Comparison of ENCODE assay signal across 20 cellular contexts in the genomic region with DNA sequence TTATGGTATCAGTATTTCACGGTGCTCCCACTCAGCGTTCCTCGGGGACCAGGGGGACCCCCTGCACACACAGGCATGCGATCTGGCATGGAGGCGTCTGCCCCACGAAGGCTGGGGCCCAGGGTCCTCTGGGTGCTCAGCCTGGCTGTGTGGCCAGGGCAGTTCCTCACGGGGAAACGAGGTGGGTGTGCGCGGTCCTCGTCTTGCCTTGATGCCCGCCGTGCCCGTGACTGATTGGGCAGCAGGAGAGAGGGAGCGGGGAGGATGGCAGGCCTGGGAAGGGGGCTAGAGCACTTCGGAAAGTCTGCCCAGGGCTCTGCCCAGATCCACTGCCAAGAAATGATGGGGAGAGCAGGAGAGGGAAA. TPM values are rescaled to one million over a fixed set of nuclear protein-coding genes. Genes with fewer than 3 reads are reported as not detected.
A peak's percentile ranks its signal among the peaks of the same experiment; 100 is the strongest.
DNase-seq lines count a peak whose midpoint lies in the region; ATAC-seq, FAIRE-seq and TF ChIP-seq lines count a peak whose summit lies in the region.
"Had no signal": no experiment of that assay in that cellular context is flagged by ENCODE, and none has a peak within 500 bp of the region (broad histone marks: within the 10 kb centered on the region; RNA-seq: fewer than 3 reads in every experiment).

No MANE protein-coding gene starts in this region.

- ATAC-seq in HepG2 = no peak
- ATAC-seq in right lobe of liver = no peak
- no peak for ATAC-seq in activated T-cell treated with anti-CD3 and anti-CD28 coated beads, Interleukin-2, amount 50 U/mL, for 72 hours (replicated peaks in 1 of 2)
- ATAC-seq: HCT116 had no signal

- peaks cover 12% of the 10 kb centered on the region for H3K27me3 Mint-ChIP-seq in nephron progenitor cell (ENCODE audit: low read depth, poor library complexity)
- no peaks in the 10 kb centered on the region for H3K27me3 Mint-ChIP-seq in activated T-cell treated with anti-CD3 and anti-CD28 coated beads, Interleukin-2, amount 50 U/mL, for 72 hours (ENCODE audit: low read depth)

- intact Hi-C loops in HepG2 (cut with micrococcal nuclease; ENCODE audit: unreplicated experiment) (no loop called here), right lobe of liver (cut with DNase I) (no loop called here), dorsolateral prefrontal cortex (cut with DNase I) (loop anchor here in 1 of 2 donors (10.0 kb wide), 1 partner anchor 207 kb away; no protein-coding TSS in a partner anchor)

- no peaks in the 10 kb centered on the region for H4K20me1 ChIP-seq in HepG2 (ENCODE audit: insufficient read depth, low read length)

- DNase-seq in HepG2 (ENCODE audit: low spot score) (no peak), right lobe of liver (no peak), dorsolateral prefrontal cortex (no peak), nephron progenitor cell (no peak), NK-92 (lab: John Stamatoyannopoulos, UW; ENCODE audit: unreplicated experiment) (no peak), RPMI8226 (no peak), GM19240 (ENCODE audit: insufficient read length, low spot score) (no peak)
- no peak for DNase-seq in activated T-cell treated with anti-CD3 and anti-CD28 coated beads, Interleukin-2, amount 50 U/mL, for 72 hours
- DNase-seq: Calu3, KG1, NCI-H1092, NCI-H1694, NCI-H2107, NCI-H446, Peyer's patch had no signal

- POLR2A ChIA-PET in HepG2 (lab: Yijun Ruan, JAX) = no interaction called here

- H3K79me2 ChIP-seq in HepG2 (ENCODE audit: insufficient read depth, low read length) = no peaks in the 10 kb centered on the region

- no peak for TF ChIP-seq POLR2A in HepG2 (IDR thresholded peaks at IDR 0.05; ENCODE audit: insufficient read depth in 1 of 2, low read depth in 2 of 2, low read length in 2 of 2)
- TF ChIP-seq POLR2A in right lobe of liver (IDR thresholded peaks at IDR 0.05) = no peak

- peak overlapping the region; percentile 36; the same call in 1 of the 2 replicates for H3K9ac ChIP-seq in HepG2 (ENCODE audit: insufficient read depth, low read depth, low read length)

- no peak overlapping the region for H3K4me3 Mint-ChIP-seq in nephron progenitor cell
- no peak overlapping the region for H3K4me3 Mint-ChIP-seq in activated T-cell treated with anti-CD3 and anti-CD28 coated beads, Interleukin-2, amount 50 U/mL, for 72 hours
- H3K4me3 Mint-ChIP-seq: CD14-positive monocyte had no signal

- no peak for TF ChIP-seq RAD21 in HepG2 (CRISPR knock-in tag; IDR thresholded peaks at IDR 0.05)

- peaks cover 5% of the 10 kb centered on the region for H3K36me3 Mint-ChIP-seq in nephron progenitor cell (ENCODE audit: low read depth)
- H3K36me3 Mint-ChIP-seq in activated T-cell treated with anti-CD3 and anti-CD28 coated beads, Interleukin-2, amount 50 U/mL, for 72 hours (ENCODE audit: insufficient read depth in 2 of 2) = no peaks in the 10 kb centered on the region
- H3K36me3 Mint-ChIP-seq: CD14-positive monocyte had no signal

- H3K27ac Mint-ChIP-seq in nephron progenitor cell = peak overlapping the region; percentile 83
- H3K27ac Mint-ChIP-seq in activated T-cell treated with anti-CD3 and anti-CD28 coated beads, Interleukin-2, amount 50 U/mL, for 72 hours = no peak overlapping the region
- H3K27ac Mint-ChIP-seq: CD14-positive monocyte had no signal

- 61% methylated on average over 14 of the region's 16 CpGs for WGBS in HepG2 (ENCODE audit: low lambda C conversion rate)
- WGBS in right lobe of liver (ENCODE audit: insufficient coverage, low coverage, low lambda C conversion rate, missing lambda C conversion rate) = 70% methylated on average over 11 of the region's 16 CpGs

- H3K4me1 ChIP-seq in HepG2 (ENCODE audit: insufficient read depth, low read length) (peaks cover 41% of the 10 kb centered on the region), right lobe of liver (no peaks in the 10 kb centered on the region)
- H3K4me1 ChIP-seq: Peyer's patch had no signal

- TF ChIP-seq EP300 in HepG2 (IDR thresholded peaks at IDR 0.05; ENCODE audit: low read depth in 2 of 2, low read length in 2 of 2) = no peak
- no peak for TF ChIP-seq EP300 in HepG2 (CRISPR knock-in tag; IDR thresholded peaks at IDR 0.05; ENCODE audit: borderline replicate concordance)

- H2AFZ ChIP-seq in HepG2 (ENCODE audit: low read length) = no peak overlapping the region

- H3K4me1 Mint-ChIP-seq in nephron progenitor cell = peaks cover 75% of the 10 kb centered on the region
- H3K4me1 Mint-ChIP-seq in activated T-cell treated with anti-CD3 and anti-CD28 coated beads, Interleukin-2, amount 50 U/mL, for 72 hours (ENCODE audit: low read depth) = no peaks in the 10 kb centered on the region
- H3K4me1 Mint-ChIP-seq: CD14-positive monocyte had no signal

- FAIRE-seq in HepG2 (lab: Jason Lieb, UNC) = no peak
- FAIRE-seq: A204.1, GM18507 had no signal

- H3K9me3 ChIP-seq in HepG2 (ENCODE audit: low read length) = no peaks in the 10 kb centered on the region
- no peaks in the 10 kb centered on the region for H3K9me3 ChIP-seq in right lobe of liver
- H3K9me3 ChIP-seq: Peyer's patch had no signal

- H3K27me3 ChIP-seq in HepG2 (ENCODE audit: control insufficient read depth in 1 of 2, insufficient read depth in 2 of 2, low read length in 2 of 2) (peaks cover 0 to 5% of the 10 kb centered on the region in 2 experiments; a peak in 4 of 5 replicates), right lobe of liver (no peaks in the 10 kb centered on the region), dorsolateral prefrontal cortex (no peaks in the 10 kb centered on the region)
- H3K27me3 ChIP-seq: Peyer's patch had no signal

- TF ChIP-seq CTCF in HepG2 (CRISPR knock-in tag; IDR thresholded peaks at IDR 0.05) = no peak
- TF ChIP-seq CTCF in right lobe of liver (IDR thresholded peaks at IDR 0.05) = no peak
- TF ChIP-seq CTCF in dorsolateral prefrontal cortex (IDR thresholded peaks at IDR 0.05 in 54 of 56, conservative IDR thresholded peaks at IDR 0.05 in 2 of 56; ENCODE audit: low read depth in 1 of 56, partially characterized antibody in 56 of 56) = no peak
- no peak for TF ChIP-seq CTCF in nephron progenitor cell (IDR thresholded peaks at IDR 0.05)

- H3K4me3 ChIP-seq in HepG2 (replicated peaks in 1 of 3; ENCODE audit: insufficient read depth in 1 of 3, low read depth in 2 of 3, low read length in 3 of 3) (peak overlapping the region in 1 of 3 experiments; percentile 64; a peak in 2 of 6 replicates), right lobe of liver (no peak overlapping the region), dorsolateral prefrontal cortex (no peak overlapping the region)
- H3K4me3 ChIP-seq: Peyer's patch had no signal

- no TSS peak for BruUV-seq in HepG2 (replicated peaks; lab: Mats Ljungman, UMichigan)

- no peak overlapping the region for H3K27ac ChIP-seq in HepG2 (ENCODE audit: extremely low read length, insufficient read depth, low read length)
- H3K27ac ChIP-seq in right lobe of liver = no peak overlapping the region
- H3K27ac ChIP-seq in dorsolateral prefrontal cortex = peak overlapping the region in 46 of 59 donors; percentile 9 to 87 (median 66)
- H3K27ac ChIP-seq: Peyer's patch had no signal

- CTCF ChIA-PET in HepG2 (lab: Yijun Ruan, JAX; ENCODE audit: low intra/inter-chr PET ratio, low total read pairs) = no interaction called here

- H3K36me3 ChIP-seq in HepG2 (replicated peaks in 1 of 2; ENCODE audit: control insufficient read depth in 1 of 2, insufficient read depth in 2 of 2, low read length in 2 of 2) = no peaks in the 10 kb centered on the region
- H3K36me3 ChIP-seq in right lobe of liver = no peaks in the 10 kb centered on the region
- H3K36me3 ChIP-seq: Peyer's patch had no signal

- H3K4me2 ChIP-seq in HepG2 (ENCODE audit: low read depth, low read length) = peak overlapping the region; percentile 86; the same call in 1 of the 2 replicates

- in situ Hi-C loops in HepG2 (cut with HindIII; ENCODE audit: extremely low pct_ligation_motif_present, low pct_unique_long_range_greater_than_20kb) = no loop called here

- H3K9me3 Mint-ChIP-seq in nephron progenitor cell = no peaks in the 10 kb centered on the region
- no peaks in the 10 kb centered on the region for H3K9me3 Mint-ChIP-seq in activated T-cell treated with anti-CD3 and anti-CD28 coated beads, Interleukin-2, amount 50 U/mL, for 72 hours
- H3K9me3 Mint-ChIP-seq: CD14-positive monocyte had no signal

TF ChIP-seq in HepG2, 621 proteins besides CTCF, POLR2A, EP300 and RAD21 (continues in another document):
- TF ChIP-seq, protein P1, sequence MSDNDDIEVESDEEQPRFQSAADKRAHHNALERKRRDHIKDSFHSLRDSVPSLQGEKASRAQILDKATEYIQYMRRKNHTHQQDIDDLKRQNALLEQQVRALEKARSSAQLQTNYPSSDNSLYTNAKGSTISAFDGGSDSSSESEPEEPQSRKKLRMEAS (IDR thresholded peaks at IDR 0.05) = peak; percentile 14; the same call in 1 of the 2 replicates
- no peak for TF ChIP-seq NFYB (CRISPR knock-in tag; IDR thresholded peaks at IDR 0.05)
- TF ChIP-seq SRF (IDR thresholded peaks at IDR 0.05; ENCODE audit: low read depth, low read length) = no peak

RNA-seq across cellular contexts. Expression of gene LINGO1, which starts 10.9 kb away (rescaled TPM):
- total RNA-seq in HepG2 (2016; rRNA removed; fragmentation: Illumina TruSeq; extraction: Trizol) (not detected in 2 replicates), right lobe of liver (1 to 10 TPM in 1 of 6 experiments, under 1 TPM in 5; 0.31 to 1.2 (median 0.39) TPM), dorsolateral prefrontal cortex (100 to 1,000 TPM in 114 of 120 experiments, 10 to 100 TPM in 6; 54.7 to 233 (median 155) TPM)
- total RNA-seq in HepG2 (2016; cell fraction: cytosol; rRNA removed; fragmentation: Illumina TruSeq; extraction: Trizol; ENCODE audit: low read depth) = not detected in 2 replicates
- 0.06 TPM in 1 of 2 replicates, not detected in the other for total RNA-seq in HepG2 (2016; cell fraction: insoluble cytoplasmic fraction; rRNA removed; fragmentation: Illumina TruSeq; extraction: Trizol)
- total RNA-seq in HepG2 (2016; cell fraction: membrane; rRNA removed; fragmentation: Illumina TruSeq; extraction: Trizol) = 0.14 TPM in 1 of 2 replicates, not detected in the other
- total RNA-seq in HepG2 (2016; cell fraction: nucleus; rRNA removed; fragmentation: Illumina TruSeq; extraction: Trizol) = not detected in 2 replicates
- polyA plus RNA-seq in HepG2 (2011; rRNA removed) = 0.07 and 0.08 TPM in 2 replicates
- polyA plus RNA-seq in HepG2 (2011; cell fraction: cytosol; rRNA removed) = 0.07 and 0.14 TPM in 2 replicates
- polyA plus RNA-seq in HepG2 (2011; cell fraction: nucleus; rRNA removed) = 0.05 TPM in 1 of 2 replicates, not detected in the other
- polyA plus RNA-seq in HepG2 (2012) = not detected in 2 replicates
- polyA plus RNA-seq in HepG2 (2016; cell fraction: cytosol; fragmentation: Illumina TruSeq; extraction: Trizol; ENCODE audit: low read depth) = 0.05 TPM in 1 of 2 replicates, not detected in the other
- 0.10 TPM in 1 of 2 replicates, not detected in the other for polyA plus RNA-seq in HepG2 (2016; cell fraction: insoluble cytoplasmic fraction; fragmentation: Illumina TruSeq; extraction: Trizol; ENCODE audit: low read depth)
- 0.16 TPM in 2 replicates for polyA plus RNA-seq in HepG2 (2016; cell fraction: membrane; fragmentation: Illumina TruSeq; extraction: Trizol; ENCODE audit: low read depth)
- not detected in 2 replicates for polyA plus RNA-seq in HepG2 (2016; cell fraction: nucleus; fragmentation: Illumina TruSeq; extraction: Trizol; ENCODE audit: insufficient read depth, low read depth)
- 1.4 TPM in 1 of 2 replicates, not detected in the other for polyA minus RNA-seq in HepG2 (2011; rRNA and poly(A)+ RNA removed; ENCODE audit: low replicate concordance)
- not detected in 2 replicates for polyA minus RNA-seq in HepG2 (2011; cell fraction: cytosol; rRNA and poly(A)+ RNA removed)
- polyA minus RNA-seq in HepG2 (2011; cell fraction: nucleus; rRNA and poly(A)+ RNA removed) = not detected in 2 replicates
- under 1 TPM in 1 of 2 donors, not detected in 1; 0.17 TPM for total RNA-seq in activated T-cell treated with anti-CD3 and anti-CD28 coated beads, Interleukin-2, amount 50 U/mL, for 72 hours
- total RNA-seq: Calu3, M059J had no signal
- polyA plus RNA-seq: CD14-positive monocyte had no signal

Comparison
In these comparisons a context has a peak if more than half of its experiments do, and no peak if none do; other contexts are left out.
1. H3K27ac ChIP-seq: peak in dorsolateral prefrontal cortex (46 of 59); none in HepG2 (single experiment) and right lobe of liver (0 of 3).
2. RNA of gene LINGO1, which starts 10.9 kb away (total RNA-seq): 54.7 to 233 TPM in dorsolateral prefrontal cortex; 0.31 to 1.2 TPM in right lobe of liver, 0.17 TPM in activated T-cell treated with anti-CD3 and anti-CD28 coated beads, Interleukin-2, amount 50 U/mL, for 72 hours and 0.06 to 0.14 TPM in HepG2; every median in the first group is over 10 times any median in the second.